8 cellular contexts compared by ENCODE assay signal in the genomic region with DNA sequence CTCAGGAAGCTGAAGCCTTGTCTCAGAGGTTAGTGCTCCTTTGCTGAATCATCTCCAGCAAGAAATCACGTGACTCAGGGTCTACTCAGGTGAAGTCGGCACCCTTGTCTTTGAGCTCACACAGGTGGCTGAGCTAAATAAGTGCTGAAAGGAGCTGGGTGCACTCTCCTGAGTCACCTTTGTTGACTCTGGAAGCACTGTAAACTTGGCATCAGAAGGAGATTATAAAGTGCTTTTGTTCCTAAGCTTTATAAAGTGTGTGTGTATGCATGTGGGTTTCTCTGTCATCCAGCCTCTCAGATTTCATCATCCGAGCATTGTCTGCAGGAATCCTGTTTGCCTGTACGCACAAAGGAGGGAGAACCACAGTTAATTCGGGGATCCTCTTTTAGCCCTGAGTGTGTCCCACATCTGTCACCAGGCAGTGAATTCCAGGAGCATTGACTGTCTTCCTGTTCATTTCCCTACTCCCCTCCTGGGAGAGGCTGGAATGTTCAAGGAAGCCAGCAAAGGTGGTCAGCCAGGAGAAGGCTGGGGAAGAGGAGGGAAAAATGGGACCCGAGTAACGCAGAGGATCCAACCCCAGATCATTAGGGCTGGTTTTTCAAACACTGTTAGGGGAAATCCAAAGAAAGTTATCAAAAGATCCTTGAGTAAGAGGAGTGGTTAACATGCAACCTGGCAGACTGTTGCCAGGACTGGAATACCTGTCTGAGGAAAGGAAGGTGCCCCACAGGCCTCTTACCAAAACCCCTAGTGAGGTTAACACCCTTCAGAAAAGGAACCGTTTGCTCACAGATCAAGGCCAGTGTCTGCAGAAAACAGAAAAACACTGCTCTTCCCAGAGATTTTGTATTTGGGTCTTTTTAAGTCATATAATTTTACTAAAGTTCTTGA.
DNase-seq lines count a peak whose midpoint lies in the region; ATAC-seq and TF ChIP-seq lines count a peak whose summit lies in the region.

No MANE protein-coding gene starts in this region.

- H3K4me1 Mint-ChIP-seq in Calu3 (ENCODE audit: low read depth, unreplicated experiment) = peaks cover 64% of the 10 kb centered on the region
- H3K4me1 Mint-ChIP-seq in T-helper 2 cell treated with Interferon-gamma antibody and Interleukin-4, amounts not matched to agents 5 μg/mL and 100 μg/mL, for 36 hours (ENCODE audit: low read depth) = peaks cover 25% of the 10 kb centered on the region
- peaks cover 82 to 85% of the 10 kb centered on the region in 2 donors for H3K4me1 Mint-ChIP-seq in natural killer cell treated with Interleukin-12 subunit alpha and Interleukin-12 subunit beta and Interleukin-15 and Interleukin-18, amount 100 ng/mL, for 72 hours (ENCODE audit: low read depth in 2 of 2)

- H3K9me2 ChIP-seq in Karpas-422 (replicated peaks; ENCODE audit: insufficient read depth, low read length) = no peaks in the 10 kb centered on the region

- no peak overlapping the region for H3K9ac ChIP-seq in Karpas-422 (ENCODE audit: low read length)

- H3K27ac Mint-ChIP-seq in Calu3 (ENCODE audit: unreplicated experiment) = peak overlapping the region; percentile 85
- no peak overlapping the region for H3K27ac Mint-ChIP-seq in T-helper 2 cell treated with Interferon-gamma antibody and Interleukin-4, amounts not matched to agents 5 μg/mL and 100 μg/mL, for 36 hours
- peak overlapping the region; percentile 99 to 100 for H3K27ac Mint-ChIP-seq in natural killer cell treated with Interleukin-12 subunit alpha and Interleukin-12 subunit beta and Interleukin-15 and Interleukin-18, amount 100 ng/mL, for 72 hours

- H2AFZ ChIP-seq in Karpas-422 (ENCODE audit: low read length) = no peak overlapping the region

- H3K36me3 ChIP-seq in Karpas-422 (ENCODE audit: insufficient read depth, low read length) = no peaks in the 10 kb centered on the region

- no peaks in the 10 kb centered on the region for H3K79me2 ChIP-seq in Karpas-422 (ENCODE audit: low read length)

- intact Hi-C loops in Calu3 (cut with micrococcal nuclease; ENCODE audit: unreplicated experiment) = loop anchor here (1.0 to 2.0 kb wide), 2 partner anchors 11 to 15 kb away; no protein-coding TSS in a partner anchor

- H3K36me3 Mint-ChIP-seq in Calu3 (ENCODE audit: insufficient read depth, unreplicated experiment) = peaks cover 20% of the 10 kb centered on the region
- peaks cover 85% of the 10 kb centered on the region for H3K36me3 Mint-ChIP-seq in T-helper 2 cell treated with Interferon-gamma antibody and Interleukin-4, amounts not matched to agents 5 μg/mL and 100 μg/mL, for 36 hours (ENCODE audit: low read depth)
- peaks cover 56% of the 10 kb centered on the region for H3K36me3 Mint-ChIP-seq in natural killer cell treated with Interleukin-12 subunit alpha and Interleukin-12 subunit beta and Interleukin-15 and Interleukin-18, amount 100 ng/mL, for 72 hours

- peak overlapping the region; percentile 20 for H3K4me3 Mint-ChIP-seq in Calu3 (ENCODE audit: low read depth, unreplicated experiment)
- no peak overlapping the region for H3K4me3 Mint-ChIP-seq in T-helper 2 cell treated with Interferon-gamma antibody and Interleukin-4, amounts not matched to agents 5 μg/mL and 100 μg/mL, for 36 hours
- H3K4me3 Mint-ChIP-seq in natural killer cell treated with Interleukin-12 subunit alpha and Interleukin-12 subunit beta and Interleukin-15 and Interleukin-18, amount 100 ng/mL, for 72 hours = peak overlapping the region; percentile 72

- H3K4me1 ChIP-seq in Karpas-422 (ENCODE audit: low read length) = peaks cover 1% of the 10 kb centered on the region

- ATAC-seq in natural killer cell treated with Interleukin-12 subunit alpha and Interleukin-12 subunit beta and Interleukin-15 and Interleukin-18, amount 100 ng/mL, for 72 hours = peak; percentile 56 to 75

- no peaks in the 10 kb centered on the region for H3K27me3 ChIP-seq in Karpas-422 (ENCODE audit: low read length)

- no peak overlapping the region for H3K4me2 ChIP-seq in Karpas-422 (ENCODE audit: low read depth, low read length, poor library complexity, severe bottlenecking)

- no peak overlapping the region for H3K4me3 ChIP-seq in Karpas-422 (ENCODE audit: low read length)

- H3K27me3 Mint-ChIP-seq in Calu3 (ENCODE audit: unreplicated experiment) = no peaks in the 10 kb centered on the region
- no peaks in the 10 kb centered on the region for H3K27me3 Mint-ChIP-seq in T-helper 2 cell treated with Interferon-gamma antibody and Interleukin-4, amounts not matched to agents 5 μg/mL and 100 μg/mL, for 36 hours (ENCODE audit: low read depth)
- no peaks in the 10 kb centered on the region for H3K27me3 Mint-ChIP-seq in natural killer cell treated with Interleukin-12 subunit alpha and Interleukin-12 subunit beta and Interleukin-15 and Interleukin-18, amount 100 ng/mL, for 72 hours

- H3K27ac ChIP-seq in epithelial cell of prostate (peak overlapping the region; percentile 97), Karpas-422 (ENCODE audit: low read length) (no peak overlapping the region)

- CTCF ChIA-PET in Calu3 (lab: Charles Lee) = interaction anchor here (0.7 to 1.8 kb wide), 11 partner anchors 9 to 390 kb away, joined by 3 to 15 read pairs (median 5); partner anchors contain the start of gene SNAPC1

- no peak for TF ChIP-seq CTCF in Calu3 (IDR thresholded peaks at IDR 0.05; ENCODE audit: unreplicated experiment)

- no TSS peak for BruUV-seq in Calu3 (replicated peaks; lab: Mats Ljungman, UMichigan)

- H3K9me3 ChIP-seq in Karpas-422 (ENCODE audit: low read length) = no peaks in the 10 kb centered on the region

- DNase-seq in Calu3 = peak; percentile 76
- DNase-seq in HS-5 (ENCODE audit: low read depth) = peak; percentile 85
- DNase-seq in T-helper 2 cell treated with Interferon-gamma antibody and Interleukin-4, amounts not matched to agents 5 μg/mL and 100 μg/mL, for 36 hours (ENCODE audit: low spot score) = peak; percentile 27
- DNase-seq in epithelial cell of prostate (ENCODE audit: low read depth, low spot score) = peak; percentile 100
- DNase-seq in natural killer cell treated with Interleukin-12 subunit alpha and Interleukin-12 subunit beta and Interleukin-15 and Interleukin-18, amount 100 ng/mL, for 72 hours (ENCODE audit: low spot score) = peak; percentile 74
- no peak for DNase-seq in cerebellar cortex (ENCODE audit: low spot score)
- DNase-seq in Karpas-422 = no peak
- DNase-seq in effector CD4-positive, alpha-beta T cell = no peak

- H4K20me1 ChIP-seq in Karpas-422 (ENCODE audit: insufficient read depth, low read depth, low read length) = no peaks in the 10 kb centered on the region

- no peaks in the 10 kb centered on the region for H3K9me3 Mint-ChIP-seq in Calu3 (ENCODE audit: low read depth, unreplicated experiment)
- no peaks in the 10 kb centered on the region for H3K9me3 Mint-ChIP-seq in T-helper 2 cell treated with Interferon-gamma antibody and Interleukin-4, amounts not matched to agents 5 μg/mL and 100 μg/mL, for 36 hours
- no peaks in the 10 kb centered on the region for H3K9me3 Mint-ChIP-seq in natural killer cell treated with Interleukin-12 subunit alpha and Interleukin-12 subunit beta and Interleukin-15 and Interleukin-18, amount 100 ng/mL, for 72 hours

Comparison
In these comparisons a context has a peak if more than half of its experiments do, and no peak if none do; other contexts are left out.
1. DNase-seq: peak in Calu3 (single experiment), HS-5 (single experiment), T-helper 2 cell treated with Interferon-gamma antibody and Interleukin-4, amounts not matched to agents 5 μg/mL and 100 μg/mL, for 36 hours (single experiment), epithelial cell of prostate (single experiment) and natural killer cell treated with Interleukin-12 subunit alpha and Interleukin-12 subunit beta and Interleukin-15 and Interleukin-18, amount 100 ng/mL, for 72 hours (single experiment); none in cerebellar cortex (single experiment), Karpas-422 (single experiment) and effector CD4-positive, alpha-beta T cell (single experiment).